Comparison of ENCODE assay signal across 9 cellular contexts in the genomic region with DNA sequence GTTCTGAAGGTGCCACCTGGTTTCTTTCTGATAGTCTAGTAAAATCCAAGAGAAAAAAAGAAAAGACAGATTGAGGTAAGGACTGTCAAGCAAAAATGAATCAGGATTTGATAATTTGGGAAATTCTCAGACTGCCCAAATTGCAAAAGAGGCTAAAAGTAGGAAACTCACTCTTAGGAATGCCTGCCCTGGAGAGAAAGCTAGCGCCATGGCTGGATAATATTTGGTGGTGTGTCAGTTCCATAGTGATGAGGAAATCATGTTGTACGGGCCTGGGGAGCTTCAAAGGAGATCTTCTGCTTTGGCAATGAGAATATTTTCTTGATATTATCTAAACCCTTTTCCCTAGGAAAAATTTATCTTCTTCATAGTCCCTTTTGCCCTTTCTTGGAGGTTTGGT.
"Had no signal": no experiment of that assay in that cellular context is flagged by ENCODE, and none has a peak within 500 bp of the region (broad histone marks: within the 10 kb centered on the region; RNA-seq: fewer than 3 reads in every experiment).

No MANE protein-coding gene starts in this region.

- H3K4me1 Mint-ChIP-seq: GM23338, H9 had no signal

- H3K9ac ChIP-seq: GM23248 had no signal

- ATAC-seq: GM23338, HCT116 had no signal

- H3K4me2 ChIP-seq: GM23338 had no signal

- H3K4me1 ChIP-seq: HAP-1 had no signal

- H3K36me3 ChIP-seq: HAP-1 had no signal

- H3K9me3 ChIP-seq: HAP-1 had no signal

- H3K27ac Mint-ChIP-seq: GM23338, H9, HFFc6 had no signal

- H3K4me3 ChIP-seq: GM23248, GM23338, HAP-1 had no signal

- H2AFZ ChIP-seq: GM23248, GM23338 had no signal

- H3K27ac ChIP-seq: GM23248 had no signal

- H3K4me3 Mint-ChIP-seq: GM23338, H9, HFFc6 had no signal

- DNase-seq: GM23248, GOT3, H7, H9, HCEC 1CT, HFFc6 had no signal
